ENCODE assay signal across 13 cellular contexts in genomic region chr19:33660426-33661160, GRCh38. TPM values are rescaled to one million over a fixed set of nuclear protein-coding genes. Genes with fewer than 3 reads are reported as not detected.
"Had no signal": no experiment of that assay in that cellular context is flagged by ENCODE, and none has a peak within 500 bp of the region (broad histone marks: within the 10 kb centered on the region; RNA-seq: fewer than 3 reads in every experiment).

No MANE protein-coding gene starts in this region.

- H3K9me3 Mint-ChIP-seq: activated CD4-positive, alpha-beta T cell treated with anti-CD3 and anti-CD28 coated beads, Interleukin-2, amount 10 ng/mL, durations not matched to agents 7 days and 5 days; activated naive CD4-positive, alpha-beta T cell treated with anti-CD3 and anti-CD28 coated beads, Interleukin-2, amount 50 U/mL, for 24 hours; activated T-helper 2 cell treated with anti-CD3 and anti-CD28 coated beads, Interferon-gamma antibody, Interleukin-2, Interleukin-4, amounts not matched to agents 10 μg/mL and 5 μg/mL and 100 μg/mL, durations not matched to agents 14 hours and 24 hours and 36 hours; central memory CD8-positive, alpha-beta T cell; dendritic cell treated with granulocyte-macrophage colony-stimulating factor and Interleukin-4, amounts not matched to agents 40 ng/mL and 50 ng/mL, for 4 days; endodermal cell had no signal

- H3K36me3 ChIP-seq: thyroid gland had no signal

- H3K27ac Mint-ChIP-seq: activated CD4-positive, alpha-beta T cell treated with anti-CD3 and anti-CD28 coated beads, Interleukin-2, amount 10 ng/mL, durations not matched to agents 7 days and 5 days; activated naive CD4-positive, alpha-beta T cell treated with anti-CD3 and anti-CD28 coated beads, Interleukin-2, amount 50 U/mL, for 24 hours; activated T-helper 2 cell treated with anti-CD3 and anti-CD28 coated beads, Interferon-gamma antibody, Interleukin-2, Interleukin-4, amounts not matched to agents 10 μg/mL and 5 μg/mL and 100 μg/mL, durations not matched to agents 14 hours and 24 hours and 36 hours; dendritic cell treated with granulocyte-macrophage colony-stimulating factor and Interleukin-4, amounts not matched to agents 40 ng/mL and 50 ng/mL, for 4 days; endodermal cell had no signal

- H3K36me3 Mint-ChIP-seq: activated naive CD4-positive, alpha-beta T cell treated with anti-CD3 and anti-CD28 coated beads, Interleukin-2, amount 50 U/mL, for 24 hours; naive B cell had no signal

- H3K4me3 ChIP-seq: thyroid gland had no signal

- DNase-seq: activated CD4-positive, alpha-beta T cell treated with anti-CD3 and anti-CD28 coated beads, Interleukin-2, amount 10 ng/mL, durations not matched to agents 7 days and 5 days; activated CD4-positive, CD25-positive, alpha-beta regulatory T cell; endodermal cell; erythroblast; naive B cell; right cardiac atrium; small intestine; thyroid gland had no signal

- H3K4me3 Mint-ChIP-seq: activated CD4-positive, alpha-beta T cell treated with anti-CD3 and anti-CD28 coated beads, Interleukin-2, amount 10 ng/mL, durations not matched to agents 7 days and 5 days; activated naive CD4-positive, alpha-beta T cell treated with anti-CD3 and anti-CD28 coated beads, Interleukin-2, amount 50 U/mL, for 24 hours; central memory CD8-positive, alpha-beta T cell; dendritic cell treated with granulocyte-macrophage colony-stimulating factor and Interleukin-4, amounts not matched to agents 40 ng/mL and 50 ng/mL, for 4 days; endodermal cell; naive B cell had no signal

- H3K9me3 ChIP-seq: thyroid gland had no signal

- H3K4me1 ChIP-seq: thyroid gland had no signal

- H3K27ac ChIP-seq: thyroid gland had no signal

- ATAC-seq: right cardiac atrium had no signal

- H3K27me3 ChIP-seq: thyroid gland had no signal

- H3K4me1 Mint-ChIP-seq: activated CD4-positive, alpha-beta T cell treated with anti-CD3 and anti-CD28 coated beads, Interleukin-2, amount 10 ng/mL, durations not matched to agents 7 days and 5 days; activated naive CD4-positive, alpha-beta T cell treated with anti-CD3 and anti-CD28 coated beads, Interleukin-2, amount 50 U/mL, for 24 hours; central memory CD8-positive, alpha-beta T cell; naive B cell had no signal

RNA-seq across cellular contexts. Expression of gene CHST8, which starts 38.8 kb away (rescaled TPM):
- total RNA-seq: activated CD4-positive, alpha-beta T cell treated with anti-CD3 and anti-CD28 coated beads, Interleukin-2, amount 10 ng/mL, durations not matched to agents 7 days and 5 days; activated CD8-positive, alpha-beta memory T cell treated with anti-CD3 and anti-CD28 coated beads for 36 hours; activated T-helper 2 cell treated with anti-CD3 and anti-CD28 coated beads, Interferon-gamma antibody, Interleukin-2, Interleukin-4, amounts not matched to agents 10 μg/mL and 5 μg/mL and 100 μg/mL, durations not matched to agents 14 hours and 24 hours and 36 hours had no signal
